Comparison of ENCODE assay signal across 9 cellular contexts in genomic region chr17:34579979-34580684, GRCh38. TPM values are rescaled to one million over a fixed set of nuclear protein-coding genes. Genes with fewer than 3 reads are reported as not detected.
DNase-seq lines count a peak whose midpoint lies in the region; ATAC-seq lines count a peak whose summit lies in the region.
"Had no signal": no experiment of that assay in that cellular context is flagged by ENCODE, and none has a peak within 500 bp of the region (broad histone marks: within the 10 kb centered on the region; RNA-seq: fewer than 3 reads in every experiment).

No MANE protein-coding gene starts in this region.

- no peaks in the 10 kb centered on the region for H3K9me3 ChIP-seq in iPS-18c (ENCODE audit: control insufficient read depth, insufficient read depth, low read length)
- H3K9me3 ChIP-seq: neutrophil had no signal

- intact Hi-C loops in activated CD4-positive, alpha-beta T cell treated with anti-CD3 and anti-CD28 coated beads for 36 hours (cut with DNase I, micrococcal nuclease) = loop anchor here in 1 of 2 experiments (10.0 kb wide), 1 partner anchor 75 kb away; no protein-coding TSS in a partner anchor

- POLR2A ChIA-PET in activated CD4-positive, alpha-beta T cell treated with anti-CD3 and anti-CD28 coated beads for 36 hours (lab: Charles Lee) = no interaction called here

- no peak overlapping the region for H3K27ac Mint-ChIP-seq in activated CD4-positive, alpha-beta T cell treated with anti-CD3 and anti-CD28 coated beads for 36 hours
- H3K27ac Mint-ChIP-seq in activated T-helper 17 cell treated with anti-CD3 and anti-CD28 coated beads, Interleukin-2, amount 50 U/mL, for 72 hours = no peak overlapping the region
- H3K27ac Mint-ChIP-seq in stimulated activated naive B cell treated with anti-CD40 and anti-IgM and Interleukin-4, amounts not matched to agents 10 μg/mL and 1 μg/mL and 100 μg/mL, for 72 hours = no peak overlapping the region

- DNase-seq in activated CD4-positive, alpha-beta T cell treated with anti-CD3 and anti-CD28 coated beads for 36 hours = peak; percentile 24
- no peak for DNase-seq in activated CD4-positive, alpha-beta T cell treated with anti-CD3 and anti-CD28 coated beads, Interleukin-2, amount 50 U/mL, for 4 hours
- DNase-seq in stimulated activated naive B cell treated with anti-CD40 and anti-IgM and Interleukin-4, amounts not matched to agents 10 μg/mL and 1 μg/mL and 100 μg/mL, for 72 hours = no peak

- H3K4me3 ChIP-seq in iPS-18c (ENCODE audit: insufficient read depth, low read depth, low read length) = peak overlapping the region; percentile 57

- ATAC-seq in activated CD4-positive, alpha-beta T cell treated with anti-CD3 and anti-CD28 coated beads for 36 hours = peak; percentile 11
- ATAC-seq in activated T-helper 17 cell treated with anti-CD3 and anti-CD28 coated beads, Interleukin-2, amount 50 U/mL, for 72 hours (replicated peaks) = peak; percentile 31
- peak in 1 of 2 donors; percentile 37 for ATAC-seq in stimulated activated naive B cell treated with anti-CD40 and anti-IgM and Interleukin-4, amounts not matched to agents 10 μg/mL and 1 μg/mL and 100 μg/mL, for 72 hours (replicated peaks)
- ATAC-seq in HG03039 (IDR thresholded peaks at IDR 0.05; ENCODE audit: unreplicated experiment) (no peak), GM21390 (IDR thresholded peaks at IDR 0.05; ENCODE audit: unreplicated experiment) (no peak), HG03135 (IDR thresholded peaks at IDR 0.05; ENCODE audit: unreplicated experiment) (no peak)

- H3K27me3 Mint-ChIP-seq in activated CD4-positive, alpha-beta T cell treated with anti-CD3 and anti-CD28 coated beads for 36 hours = peaks cover 71% of the 10 kb centered on the region
- peaks cover 63% of the 10 kb centered on the region for H3K27me3 Mint-ChIP-seq in activated T-helper 17 cell treated with anti-CD3 and anti-CD28 coated beads, Interleukin-2, amount 50 U/mL, for 72 hours
- H3K27me3 Mint-ChIP-seq in stimulated activated naive B cell treated with anti-CD40 and anti-IgM and Interleukin-4, amounts not matched to agents 10 μg/mL and 1 μg/mL and 100 μg/mL, for 72 hours = peaks cover 74 to 93% of the 10 kb centered on the region in 2 donors

- no peaks in the 10 kb centered on the region for H3K9me3 Mint-ChIP-seq in activated CD4-positive, alpha-beta T cell treated with anti-CD3 and anti-CD28 coated beads for 36 hours (ENCODE audit: low read depth)
- no peaks in the 10 kb centered on the region for H3K9me3 Mint-ChIP-seq in activated T-helper 17 cell treated with anti-CD3 and anti-CD28 coated beads, Interleukin-2, amount 50 U/mL, for 72 hours
- H3K9me3 Mint-ChIP-seq in stimulated activated naive B cell treated with anti-CD40 and anti-IgM and Interleukin-4, amounts not matched to agents 10 μg/mL and 1 μg/mL and 100 μg/mL, for 72 hours = no peaks in the 10 kb centered on the region

- peaks cover 10% of the 10 kb centered on the region for H3K4me1 Mint-ChIP-seq in activated CD4-positive, alpha-beta T cell treated with anti-CD3 and anti-CD28 coated beads for 36 hours
- no peaks in the 10 kb centered on the region for H3K4me1 Mint-ChIP-seq in activated T-helper 17 cell treated with anti-CD3 and anti-CD28 coated beads, Interleukin-2, amount 50 U/mL, for 72 hours
- H3K4me1 Mint-ChIP-seq in stimulated activated naive B cell treated with anti-CD40 and anti-IgM and Interleukin-4, amounts not matched to agents 10 μg/mL and 1 μg/mL and 100 μg/mL, for 72 hours = peaks cover 29 to 39% of the 10 kb centered on the region in 2 donors

- no peaks in the 10 kb centered on the region for H3K36me3 Mint-ChIP-seq in activated CD4-positive, alpha-beta T cell treated with anti-CD3 and anti-CD28 coated beads for 36 hours (ENCODE audit: low read depth)
- H3K36me3 Mint-ChIP-seq in activated T-helper 17 cell treated with anti-CD3 and anti-CD28 coated beads, Interleukin-2, amount 50 U/mL, for 72 hours (ENCODE audit: low read depth) = no peaks in the 10 kb centered on the region
- H3K36me3 Mint-ChIP-seq in stimulated activated naive B cell treated with anti-CD40 and anti-IgM and Interleukin-4, amounts not matched to agents 10 μg/mL and 1 μg/mL and 100 μg/mL, for 72 hours = no peaks in the 10 kb centered on the region

- CTCF ChIA-PET in activated CD4-positive, alpha-beta T cell treated with anti-CD3 and anti-CD28 coated beads for 36 hours (lab: Charles Lee) = interaction anchor here (1.0 to 1.3 kb wide), 2 partner anchors 37 to 58 kb away, joined by 3 to 4 read pairs; no protein-coding TSS in a partner anchor

- peak overlapping the region; percentile 39 for H3K4me3 Mint-ChIP-seq in activated CD4-positive, alpha-beta T cell treated with anti-CD3 and anti-CD28 coated beads for 36 hours
- H3K4me3 Mint-ChIP-seq in activated T-helper 17 cell treated with anti-CD3 and anti-CD28 coated beads, Interleukin-2, amount 50 U/mL, for 72 hours = peak overlapping the region; percentile 72
- peak overlapping the region; percentile 62 to 85 for H3K4me3 Mint-ChIP-seq in stimulated activated naive B cell treated with anti-CD40 and anti-IgM and Interleukin-4, amounts not matched to agents 10 μg/mL and 1 μg/mL and 100 μg/mL, for 72 hours

RNA-seq across cellular contexts. Expression of gene TMEM132E, which starts 0.8 kb away (rescaled TPM):
- total RNA-seq in activated CD4-positive, alpha-beta T cell treated with anti-CD3 and anti-CD28 coated beads for 36 hours = not detected
- not detected for total RNA-seq in activated T-helper 17 cell treated with anti-CD3 and anti-CD28 coated beads, Interleukin-2, amount 50 U/mL, for 72 hours

Comparison
In these comparisons a context has a peak if more than half of its experiments do, and no peak if none do; other contexts are left out.
1. ATAC-seq: peak in activated CD4-positive, alpha-beta T cell treated with anti-CD3 and anti-CD28 coated beads for 36 hours (single experiment) and activated T-helper 17 cell treated with anti-CD3 and anti-CD28 coated beads, Interleukin-2, amount 50 U/mL, for 72 hours (single experiment); none in HG03039 (single experiment), GM21390 (single experiment) and HG03135 (single experiment).
2. Peak in every context shown above with its lines, with median percentiles within 50 percentile points of each other: H3K4me3 Mint-ChIP-seq.